Comparison of ENCODE assay signal across 1 cellular context in the genomic region with DNA sequence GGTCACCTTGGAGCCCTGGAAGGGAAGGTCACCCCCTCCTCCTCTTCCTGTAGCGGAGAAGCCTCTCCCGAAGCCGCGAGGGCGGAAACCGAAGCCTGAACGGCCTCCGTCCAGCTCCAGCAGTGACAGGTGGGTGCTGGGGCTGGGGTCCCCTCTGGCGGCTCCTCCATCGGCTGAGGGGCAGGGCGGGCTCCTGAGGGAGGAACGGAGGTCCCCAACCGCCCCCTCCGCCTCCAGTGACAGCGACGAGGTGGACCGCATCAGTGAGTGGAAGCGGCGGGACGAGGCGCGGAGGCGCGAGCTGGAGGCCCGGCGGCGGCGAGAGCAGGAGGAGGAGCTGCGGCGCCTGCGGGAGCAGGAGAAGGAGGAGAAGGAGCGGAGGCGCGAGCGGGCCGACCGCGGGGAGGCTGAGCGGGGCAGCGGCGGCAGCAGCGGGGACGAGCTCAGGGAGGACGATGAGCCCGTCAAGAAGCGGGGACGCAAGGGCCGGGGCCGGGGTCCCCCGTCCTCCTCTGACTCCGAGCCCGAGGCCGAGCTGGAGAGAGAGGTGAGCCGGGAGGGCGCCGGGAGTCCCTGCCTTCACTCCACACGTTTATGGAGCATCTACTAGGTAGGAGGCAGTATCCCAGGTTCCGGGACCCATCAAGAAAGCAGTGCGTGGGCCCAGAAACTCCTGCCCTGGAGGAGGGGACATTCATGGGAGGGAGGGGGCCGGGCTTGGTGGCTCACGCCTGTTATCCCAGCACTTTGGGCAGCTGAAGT.
TF ChIP-seq lines count a peak whose summit lies in the region.

No MANE protein-coding gene starts in this region.

TF ChIP-seq in GM12878, 131 proteins besides CTCF, POLR2A, EP300 and RAD21:
- TF ChIP-seq ESRRA (IDR thresholded peaks at IDR 0.05; ENCODE audit: low read length) = no peak
- TF ChIP-seq, protein P1, sequence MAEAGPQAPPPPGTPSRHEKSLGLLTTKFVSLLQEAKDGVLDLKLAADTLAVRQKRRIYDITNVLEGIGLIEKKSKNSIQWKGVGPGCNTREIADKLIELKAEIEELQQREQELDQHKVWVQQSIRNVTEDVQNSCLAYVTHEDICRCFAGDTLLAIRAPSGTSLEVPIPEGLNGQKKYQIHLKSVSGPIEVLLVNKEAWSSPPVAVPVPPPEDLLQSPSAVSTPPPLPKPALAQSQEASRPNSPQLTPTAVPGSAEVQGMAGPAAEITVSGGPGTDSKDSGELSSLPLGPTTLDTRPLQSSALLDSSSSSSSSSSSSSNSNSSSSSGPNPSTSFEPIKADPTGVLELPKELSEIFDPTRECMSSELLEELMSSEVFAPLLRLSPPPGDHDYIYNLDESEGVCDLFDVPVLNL (IDR thresholded peaks at IDR 0.05; ENCODE audit: low read depth, low read length) = no peak
- no peak for TF ChIP-seq EED (IDR thresholded peaks at IDR 0.05; ENCODE audit: low read depth)
- TF ChIP-seq NBN (IDR thresholded peaks at IDR 0.05) = no peak
- TF ChIP-seq EGR1 (IDR thresholded peaks at IDR 0.05; ENCODE audit: borderline replicate concordance in 1 of 2, low read depth in 2 of 2, low read length in 2 of 2) = no peak
- no peak for TF ChIP-seq SMAD1 (IDR thresholded peaks at IDR 0.05; ENCODE audit: low read depth, partially characterized antibody)
- no peak for TF ChIP-seq RUNX3 (IDR thresholded peaks at IDR 0.05; ENCODE audit: low read length)
- TF ChIP-seq BMI1 (IDR thresholded peaks at IDR 0.05; ENCODE audit: borderline replicate concordance) = no peak
- TF ChIP-seq ZBED1 (IDR thresholded peaks at IDR 0.05; ENCODE audit: borderline replicate concordance) = no peak
- no peak for TF ChIP-seq SRF (IDR thresholded peaks at IDR 0.05; ENCODE audit: low read depth in 2 of 2, low read length in 2 of 2)
